ENCODE assay signal across 8 cellular contexts in genomic region chr1:15848929-15849774, GRCh38. TPM values are rescaled to one million over a fixed set of nuclear protein-coding genes. Genes with fewer than 3 reads are reported as not detected.
DNase-seq lines count a peak whose midpoint lies in the region; ATAC-seq and TF ChIP-seq lines count a peak whose summit lies in the region.

No MANE protein-coding gene starts in this region.

- intact Hi-C loops in OCI-LY7 (cut with micrococcal nuclease; ENCODE audit: unreplicated experiment), result no loop called here
- intact Hi-C loops in esophagus muscularis mucosa (cut with DNase I), result loop anchor here (2.0 kb wide), 1 partner anchor 14 kb away; no protein-coding TSS in a partner anchor

- no peaks in the 10 kb centered on the region for H3K27me3 ChIP-seq in esophagus muscularis mucosa

- H3K9me2 ChIP-seq in OCI-LY7 (ENCODE audit: insufficient read depth, low read length), result no peaks in the 10 kb centered on the region

- POLR2A ChIA-PET in OCI-LY7 (lab: Charles Lee), result interaction anchor here (1.1 to 2.8 kb wide), 4 partner anchors 11 to 17 kb away, joined by 3 to 33 read pairs (median 12); no protein-coding TSS in a partner anchor

- peak overlapping the region; percentile 94 for H3K4me3 ChIP-seq in Jurkat, Clone E6-1 (ENCODE audit: low read length)
- H3K4me3 ChIP-seq in OCI-LY7 (ENCODE audit: low read depth, low read length, poor library complexity, severe bottlenecking) (peak overlapping the region; percentile 87), esophagus muscularis mucosa (peak overlapping the region; percentile 76 to 95 (median 95))

- peak; percentile 17 to 21 for ATAC-seq in stimulated activated naive B cell treated with anti-CD40 and anti-IgM and Interleukin-4, amounts not matched to agents 10 μg/mL and 1 μg/mL and 100 μg/mL, for 72 hours (replicated peaks)
- no peak for ATAC-seq in GM18520 (IDR thresholded peaks at IDR 0.05; ENCODE audit: unreplicated experiment)

- peak overlapping the region; percentile 94 for H3K4me2 ChIP-seq in OCI-LY7 (ENCODE audit: low read length)

- H3K27ac Mint-ChIP-seq in stimulated activated naive B cell treated with anti-CD40 and anti-IgM and Interleukin-4, amounts not matched to agents 10 μg/mL and 1 μg/mL and 100 μg/mL, for 72 hours, result peak overlapping the region; percentile 99

- peaks cover 16 to 57% of the 10 kb centered on the region in 2 donors for H3K4me1 Mint-ChIP-seq in stimulated activated naive B cell treated with anti-CD40 and anti-IgM and Interleukin-4, amounts not matched to agents 10 μg/mL and 1 μg/mL and 100 μg/mL, for 72 hours

- no peak for TF ChIP-seq EP300 in esophagus muscularis mucosa (IDR thresholded peaks at IDR 0.05)

- no TSS peak for BruUV-seq in OCI-LY7 (replicated peaks; lab: Mats Ljungman, UMichigan)

- H3K36me3 Mint-ChIP-seq in stimulated activated naive B cell treated with anti-CD40 and anti-IgM and Interleukin-4, amounts not matched to agents 10 μg/mL and 1 μg/mL and 100 μg/mL, for 72 hours, result peaks cover 9 to 15% of the 10 kb centered on the region in 2 donors

- peaks cover 85% of the 10 kb centered on the region for H3K79me2 ChIP-seq in OCI-LY7 (ENCODE audit: insufficient read depth, low read depth, low read length)

- H3K9me3 Mint-ChIP-seq in stimulated activated naive B cell treated with anti-CD40 and anti-IgM and Interleukin-4, amounts not matched to agents 10 μg/mL and 1 μg/mL and 100 μg/mL, for 72 hours, result no peaks in the 10 kb centered on the region

- peak overlapping the region; percentile 94 to 99 for H3K4me3 Mint-ChIP-seq in stimulated activated naive B cell treated with anti-CD40 and anti-IgM and Interleukin-4, amounts not matched to agents 10 μg/mL and 1 μg/mL and 100 μg/mL, for 72 hours

- peaks cover 56% of the 10 kb centered on the region for H3K4me1 ChIP-seq in OCI-LY7 (ENCODE audit: insufficient read depth, low read length, poor library complexity, severe bottlenecking)
- H3K4me1 ChIP-seq in esophagus muscularis mucosa, result peaks cover 46 to 71% (median 68%) of the 10 kb centered on the region in 4 donors

- H3K9me3 ChIP-seq in OCI-LY7 (ENCODE audit: low read length) (no peaks in the 10 kb centered on the region), esophagus muscularis mucosa (no peaks in the 10 kb centered on the region)

- peaks cover 21% of the 10 kb centered on the region for H3K36me3 ChIP-seq in OCI-LY7 (ENCODE audit: insufficient read depth, low read length)
- H3K36me3 ChIP-seq in esophagus muscularis mucosa, result no peaks in the 10 kb centered on the region

- TF ChIP-seq CTCF in OCI-LY7 (conservative IDR thresholded peaks at IDR 0.05; ENCODE audit: low read length) (no peak), esophagus muscularis mucosa (IDR thresholded peaks at IDR 0.05) (no peak)

- H3K27me3 Mint-ChIP-seq in stimulated activated naive B cell treated with anti-CD40 and anti-IgM and Interleukin-4, amounts not matched to agents 10 μg/mL and 1 μg/mL and 100 μg/mL, for 72 hours, result no peaks in the 10 kb centered on the region

- H2AFZ ChIP-seq in OCI-LY7 (ENCODE audit: low read length), result peak overlapping the region; percentile 39; the same call in 1 of the 2 replicates

- TF ChIP-seq POLR2A in esophagus muscularis mucosa (IDR thresholded peaks at IDR 0.05; ENCODE audit: low read depth), result no peak

- peaks cover 14% of the 10 kb centered on the region for H4K20me1 ChIP-seq in OCI-LY7 (ENCODE audit: insufficient read depth, low read length)

- DNase-seq in CMK (ENCODE audit: low read depth) (peak; percentile 82), OCI-LY7 (ENCODE audit: low spot score) (peak; percentile 67), esophagus muscularis mucosa (ENCODE audit: extremely low spot score) (peak; percentile 96), myocyte (ENCODE audit: low read depth) (peak; percentile 81)
- DNase-seq in Jurkat, Clone E6-1 (ENCODE audit: low read depth, low spot score), result peak; percentile 82
- DNase-seq in activated T-cell treated with anti-CD3 and anti-CD28 coated beads, Interleukin-2, amount 50 U/mL, for 48 hours, result peak; percentile 82 to 84
- DNase-seq in stimulated activated naive B cell treated with anti-CD40 and anti-IgM and Interleukin-4, amounts not matched to agents 10 μg/mL and 1 μg/mL and 100 μg/mL, for 72 hours, result peak; percentile 65

- WGBS in esophagus muscularis mucosa, result 2% methylated on average over 44 of the region's 44 CpGs

- CTCF ChIA-PET in OCI-LY7 (lab: Charles Lee; ENCODE audit: unreplicated experiment), result interaction anchor here (0.6 kb wide), 1 partner anchor 1334 kb away, joined by 3 read pairs; no protein-coding TSS in a partner anchor

- peak overlapping the region; percentile 98 for H3K27ac ChIP-seq in OCI-LY7 (ENCODE audit: low read depth, low read length, poor library complexity, severe bottlenecking)
- peak overlapping the region; percentile 95 to 100 (median 98) for H3K27ac ChIP-seq in esophagus muscularis mucosa (replicated peaks in 1 of 4)

RNA-seq across cellular contexts. Expression of gene SPEN, which starts 1.6 kb away (rescaled TPM):
- 37.7 TPM for polyA plus RNA-seq in Jurkat, Clone E6-1 (2012; ENCODE audit: insufficient read depth, insufficient read length)
- total RNA-seq in OCI-LY7 (2014; rRNA removed; shearing (Covaris generic)), result 40.7 and 41.4 TPM in 2 replicates
- total RNA-seq in OCI-LY7 (2022), result 87.1 and 90.3 TPM in 2 replicates
- 10 to 100 TPM; 34.6 to 49.9 (median 44.7) TPM for total RNA-seq in esophagus muscularis mucosa
- 7.6 and 14.4 TPM in 2 replicates for total RNA-seq in myocyte
- polyA plus RNA-seq in myocyte (2012), result 15.2 TPM

RNA-seq across cellular contexts. Expression of gene UQCRHL, which starts 41.7 kb away (rescaled TPM):
- polyA plus RNA-seq in Jurkat, Clone E6-1 (2012; ENCODE audit: insufficient read depth, insufficient read length), result 2.0 TPM
- 12.4 and 15.0 TPM in 2 replicates for total RNA-seq in OCI-LY7 (2014; rRNA removed; shearing (Covaris generic))
- total RNA-seq in OCI-LY7 (2022), result 2.4 and 3.4 TPM in 2 replicates
- 1 to 10 TPM in 2 of 4 donors, under 1 TPM in 2; 0.52 to 1.3 (median 0.95) TPM for total RNA-seq in esophagus muscularis mucosa
- 1.5 and 1.6 TPM in 2 replicates for total RNA-seq in myocyte
- polyA plus RNA-seq in myocyte (2012), result 3.6 TPM
